8 cellular contexts compared by ENCODE assay signal in the genomic region with DNA sequence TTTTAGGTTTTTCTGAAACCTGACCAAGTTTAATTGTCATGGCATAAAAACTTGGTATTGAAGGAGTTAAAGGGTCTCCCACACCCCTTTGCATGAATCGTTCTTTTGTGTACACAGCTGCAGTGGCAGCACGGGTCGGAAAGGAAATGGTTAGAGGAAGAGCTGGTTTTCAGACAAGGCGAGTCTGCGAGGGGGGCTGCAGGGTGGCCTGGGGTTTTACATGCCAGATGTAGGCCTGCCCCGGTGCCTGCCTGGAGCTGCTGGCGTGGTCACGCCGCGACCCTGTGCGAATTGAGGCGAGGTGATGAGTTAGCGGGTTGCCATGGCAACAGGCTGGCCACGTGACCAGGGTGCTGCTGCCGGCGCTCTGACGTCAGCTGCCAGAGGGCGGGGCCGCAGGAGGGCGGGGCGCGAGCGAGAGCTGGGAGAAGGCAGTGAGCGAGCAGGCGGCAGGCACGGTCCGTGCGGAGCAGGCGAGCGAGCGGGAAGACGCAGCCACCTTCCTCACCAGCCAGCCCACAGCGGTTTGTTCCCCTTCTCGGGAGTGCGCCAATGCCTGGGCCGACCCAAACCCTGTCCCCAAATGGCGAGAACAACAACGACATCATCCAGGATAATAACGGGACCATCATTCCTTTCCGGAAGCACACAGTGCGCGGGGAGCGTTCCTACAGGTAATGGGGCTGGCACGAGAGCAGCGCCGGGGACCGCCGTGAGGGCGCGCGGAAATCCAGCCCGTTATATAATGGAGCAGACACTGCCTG.
DNase-seq lines count a peak whose midpoint lies in the region; ATAC-seq and TF ChIP-seq lines count a peak whose summit lies in the region.

A gene (plus strand): TSS at position 426 of the 764 bp plus-strand sequence. CDS start 127 bp downstream, at position 553.

- DNase-seq in AG09309 (ENCODE audit: low read depth) (peak; percentile 86), NCI-H446 (lab: John Stamatoyannopoulos, UW) (peak; percentile 91 to 97), cerebellar cortex (ENCODE audit: low spot score) (peak; percentile 98), islet precursor cell (peak; percentile 100)
- DNase-seq in stimulated activated CD4-positive, alpha-beta T cell treated with anti-CD3 and anti-CD28 coated beads, Interleukin-12 subunit alpha, Interleukin-12 subunit beta, amount 100 ng/mL, for 48 hours (ENCODE audit: low read depth in 2 of 3, low spot score in 1 of 3), result peak; percentile 96 to 99 (median 99)

- ATAC-seq in GM19025 (IDR thresholded peaks at IDR 0.05; ENCODE audit: low read depth, unreplicated experiment) (peak; percentile 85), HG03342 (IDR thresholded peaks at IDR 0.05; ENCODE audit: unreplicated experiment) (peak; percentile 72)
- peak; percentile 82 for ATAC-seq in activated CD4-positive, CD25-positive, alpha-beta regulatory T cell treated with anti-CD3 and anti-CD28 coated beads, Interleukin-2, amount 50 U/mL, for 24 hours

- peak within 1 kb of the TSS; percentile 94 for H3K4me3 ChIP-seq in AG09309 (ENCODE audit: control insufficient read depth, low read depth, low read length)

- TF ChIP-seq CTCF in AG09309 (IDR thresholded peaks at IDR 0.05; ENCODE audit: control insufficient read depth, insufficient read depth, low read depth, low read length, missing control alignments), result no peak

Comparison
In these comparisons a context has a peak if more than half of its experiments do, and no peak if none do; other contexts are left out.
1. Peak in every context shown above with its lines: DNase-seq, ATAC-seq and H3K4me3 ChIP-seq.